Comparison of ENCODE assay signal across 8 cellular contexts in genomic region chr3:195270350-195271115, GRCh38. TPM values are rescaled to one million over a fixed set of nuclear protein-coding genes. Genes with fewer than 3 reads are reported as not detected.
DNase-seq lines count a peak whose midpoint lies in the region; ATAC-seq and TF ChIP-seq lines count a peak whose summit lies in the region.

No MANE protein-coding gene starts in this region.

- H3K9me3 Mint-ChIP-seq in CD14-positive monocyte: peaks cover 0 to 1% (median 0%) of the 10 kb centered on the region in 7 donors

- H3K9ac ChIP-seq in muscle layer of colon (ENCODE audit: low read length): peak overlapping the region; percentile 32

- peak; percentile 61 for ATAC-seq in GM19025 (IDR thresholded peaks at IDR 0.05; ENCODE audit: low read depth, unreplicated experiment)
- ATAC-seq in HG03139 (IDR thresholded peaks at IDR 0.05; ENCODE audit: unreplicated experiment): peak; percentile 53

- peaks cover 6% of the 10 kb centered on the region for H3K36me3 ChIP-seq in muscle layer of colon (ENCODE audit: insufficient read depth, low read length)

- H3K4me3 ChIP-seq in muscle layer of colon (ENCODE audit: low read depth in 1 of 2, low read length in 2 of 2): peak overlapping the region; percentile 84 to 88

- H3K4me1 Mint-ChIP-seq in CD14-positive monocyte: peaks cover 24% of the 10 kb centered on the region

- intact Hi-C loops in CD14-positive monocyte (cut with micrococcal nuclease): loop anchor here (5.0 kb wide), 2 partner anchors 252 to 272 kb away; partner anchors contain the start of gene PPP1R2 (in 1 of the 2)

- H3K36me3 Mint-ChIP-seq in CD14-positive monocyte: peaks cover 25 to 27% of the 10 kb centered on the region in 2 donors

- peak; percentile 6 for TF ChIP-seq CTCF in CD14-positive monocyte (IDR thresholded peaks at IDR 0.05)

- peak overlapping the region in 5 of 7 donors; percentile 48 to 90 (median 78) for H3K27ac Mint-ChIP-seq in CD14-positive monocyte

- DNase-seq in CD14-positive monocyte (ENCODE audit: low spot score) (no peak), NCI-H2196 treated with DMSO at 0.1 percent for 48 hours (lab: John Stamatoyannopoulos, UW; ENCODE audit: unreplicated experiment) (peak; percentile 97), epithelial cell of prostate (ENCODE audit: low read depth, low spot score) (no peak), stromal cell of bone marrow (ENCODE audit: low read depth) (peak; percentile 54)
- peak; percentile 68 to 71 for DNase-seq in activated CD4-positive, alpha-beta T cell treated with anti-CD3 and anti-CD28 coated beads for 4 hours

- no peaks in the 10 kb centered on the region for H3K9me3 ChIP-seq in muscle layer of colon (ENCODE audit: low read length)

- no peaks in the 10 kb centered on the region for H3K27me3 ChIP-seq in muscle layer of colon (ENCODE audit: control insufficient read depth in 1 of 2, insufficient read depth in 2 of 2, low read length in 2 of 2)

- peaks cover 0 to 5% (median 0%) of the 10 kb centered on the region in 3 donors for H3K27me3 Mint-ChIP-seq in CD14-positive monocyte (ENCODE audit: low read depth in 3 of 3)

- H3K27ac ChIP-seq in epithelial cell of prostate (peak overlapping the region; percentile 79), muscle layer of colon (ENCODE audit: low read depth, low read length) (peak overlapping the region; percentile 80)

- peaks cover 21% of the 10 kb centered on the region for H3K4me1 ChIP-seq in muscle layer of colon (ENCODE audit: insufficient read depth, low read length)

- H3K4me3 Mint-ChIP-seq in CD14-positive monocyte: peak overlapping the region; percentile 84 to 93

RNA-seq across cellular contexts. Expression of gene XXYLT1, which starts 0.4 kb away (rescaled TPM):
- polyA plus RNA-seq in CD14-positive monocyte: 10 to 100 TPM; 11.8 to 13.5 TPM

Comparison
In these comparisons a context has a peak if more than half of its experiments do, and no peak if none do; other contexts are left out.
1. DNase-seq: peak in NCI-H2196 treated with DMSO at 0.1 percent for 48 hours (single experiment), activated CD4-positive, alpha-beta T cell treated with anti-CD3 and anti-CD28 coated beads for 4 hours (2 of 2) and stromal cell of bone marrow (single experiment); none in CD14-positive monocyte (single experiment) and epithelial cell of prostate (single experiment).